9 cellular contexts compared by ENCODE assay signal in the genomic region with DNA sequence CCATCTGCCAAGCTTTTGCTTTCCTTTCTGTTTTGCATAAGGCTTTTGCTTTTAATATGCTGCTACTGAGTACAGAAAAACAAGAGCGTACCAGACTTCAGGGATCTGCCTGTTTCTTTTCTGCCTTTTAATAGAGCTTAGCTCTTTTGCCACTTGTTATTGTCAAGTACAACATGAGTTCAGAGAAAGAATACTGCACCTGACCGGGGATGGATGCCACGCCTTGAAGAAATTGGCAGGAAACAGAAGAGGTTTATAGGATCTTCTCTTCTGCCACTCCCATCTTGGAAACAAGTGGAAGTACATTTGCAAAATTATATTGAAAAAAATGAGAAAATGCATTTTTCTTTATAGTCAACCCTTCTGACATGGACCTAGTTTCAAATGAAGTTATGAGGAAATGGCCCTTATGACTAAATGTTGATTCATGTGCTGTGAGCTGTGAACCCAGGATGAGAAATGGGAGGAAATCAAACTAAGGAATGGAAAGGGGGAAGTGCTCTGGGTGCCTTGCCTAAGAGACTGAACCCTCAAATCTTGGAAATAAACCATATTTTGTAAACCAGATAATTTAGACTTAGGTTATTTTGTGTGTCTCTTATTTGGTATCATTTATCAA. TPM values are rescaled to one million over a fixed set of nuclear protein-coding genes. Genes with fewer than 3 reads are reported as not detected.
DNase-seq lines count a peak whose midpoint lies in the region; ATAC-seq lines count a peak whose summit lies in the region.
"Had no signal": no experiment of that assay in that cellular context is flagged by ENCODE, and none has a peak within 500 bp of the region (broad histone marks: within the 10 kb centered on the region; RNA-seq: fewer than 3 reads in every experiment).

No MANE protein-coding gene starts in this region.

- no peak overlapping the region for H3K27ac ChIP-seq in substantia nigra (ENCODE audit: low read depth, low read length, poor library complexity, severe bottlenecking)
- H3K27ac ChIP-seq: neutrophil had no signal

- H3K27ac Mint-ChIP-seq in dendritic cell treated with granulocyte-macrophage colony-stimulating factor and Interleukin-4, amounts not matched to agents 40 ng/mL and 50 ng/mL, for 4 days: peak overlapping the region; percentile 78

- H3K27me3 Mint-ChIP-seq in dendritic cell treated with granulocyte-macrophage colony-stimulating factor and Interleukin-4, amounts not matched to agents 40 ng/mL and 50 ng/mL, for 4 days: no peaks in the 10 kb centered on the region
- peaks cover 39% of the 10 kb centered on the region for H3K27me3 Mint-ChIP-seq in activated T-cell treated with anti-CD3 and anti-CD28 coated beads, Interleukin-2, amount 50 U/mL, for 4 hours (ENCODE audit: low read depth)

- H3K4me1 Mint-ChIP-seq in dendritic cell treated with granulocyte-macrophage colony-stimulating factor and Interleukin-4, amounts not matched to agents 40 ng/mL and 50 ng/mL, for 4 days (ENCODE audit: low read depth): peaks cover 79% of the 10 kb centered on the region
- H3K4me1 Mint-ChIP-seq in activated T-cell treated with anti-CD3 and anti-CD28 coated beads, Interleukin-2, amount 50 U/mL, for 4 hours (ENCODE audit: low read depth): peaks cover 13% of the 10 kb centered on the region

- DNase-seq in EL (peak; percentile 83), NCI-H526 treated with DMSO at 0.1 percent for 48 hours (lab: John Stamatoyannopoulos, UW) (peak; percentile 14), renal cortical epithelial cell (ENCODE audit: low read depth) (peak; percentile 88), substantia nigra (lab: John Stamatoyannopoulos, UW) (no peak)
- DNase-seq in stimulated activated CD4-positive, alpha-beta T cell treated with anti-CD3 and anti-CD28 coated beads, Interleukin-2, amount 100 ng/mL, for 24 hours: no peak
- DNase-seq in activated T-cell treated with anti-CD3 and anti-CD28 coated beads, Interleukin-2, amount 50 U/mL, for 4 hours: no peak
- no peak for DNase-seq in activated CD4-positive, alpha-beta T cell treated with anti-CD3 and anti-CD28 coated beads for 1 hour

- H3K4me3 Mint-ChIP-seq in dendritic cell treated with granulocyte-macrophage colony-stimulating factor and Interleukin-4, amounts not matched to agents 40 ng/mL and 50 ng/mL, for 4 days: no peak overlapping the region
- H3K4me3 Mint-ChIP-seq in activated T-cell treated with anti-CD3 and anti-CD28 coated beads, Interleukin-2, amount 50 U/mL, for 4 hours: no peak overlapping the region

- peaks cover 13% of the 10 kb centered on the region for H3K36me3 Mint-ChIP-seq in dendritic cell treated with granulocyte-macrophage colony-stimulating factor and Interleukin-4, amounts not matched to agents 40 ng/mL and 50 ng/mL, for 4 days (ENCODE audit: low read depth)
- no peaks in the 10 kb centered on the region for H3K36me3 Mint-ChIP-seq in activated T-cell treated with anti-CD3 and anti-CD28 coated beads, Interleukin-2, amount 50 U/mL, for 4 hours (ENCODE audit: insufficient read depth)

- H3K9me3 Mint-ChIP-seq in dendritic cell treated with granulocyte-macrophage colony-stimulating factor and Interleukin-4, amounts not matched to agents 40 ng/mL and 50 ng/mL, for 4 days: no peaks in the 10 kb centered on the region
- H3K9me3 Mint-ChIP-seq in activated T-cell treated with anti-CD3 and anti-CD28 coated beads, Interleukin-2, amount 50 U/mL, for 4 hours: no peaks in the 10 kb centered on the region

- ATAC-seq in activated T-cell treated with anti-CD3 and anti-CD28 coated beads, Interleukin-2, amount 50 U/mL, for 4 hours: no peak

- intact Hi-C loops in dendritic cell treated with granulocyte-macrophage colony-stimulating factor and Interleukin-4, amounts not matched to agents 40 ng/mL and 50 ng/mL, for 4 days (cut with micrococcal nuclease): loop anchor here (10.0 kb wide), 1 partner anchor 577 kb away; no protein-coding TSS in a partner anchor

RNA-seq across cellular contexts. Expression of gene FCHO2, which starts 3.9 kb away (rescaled TPM):
- 21.2 and 23.2 TPM in 2 replicates for total RNA-seq in renal cortical epithelial cell
- under 1 TPM; 0.47 to 0.52 (median 0.51) TPM for total RNA-seq in activated T-cell treated with anti-CD3 and anti-CD28 coated beads, Interleukin-2, amount 50 U/mL, for 4 hours

Comparison
In these comparisons a context has a peak if more than half of its experiments do, and no peak if none do; other contexts are left out.
1. DNase-seq: peak in EL (single experiment), NCI-H526 treated with DMSO at 0.1 percent for 48 hours (single experiment) and renal cortical epithelial cell (single experiment); none in stimulated activated CD4-positive, alpha-beta T cell treated with anti-CD3 and anti-CD28 coated beads, Interleukin-2, amount 100 ng/mL, for 24 hours (0 of 2), activated T-cell treated with anti-CD3 and anti-CD28 coated beads, Interleukin-2, amount 50 U/mL, for 4 hours (single experiment), substantia nigra (0 of 49) and activated CD4-positive, alpha-beta T cell treated with anti-CD3 and anti-CD28 coated beads for 1 hour (single experiment).
2. RNA of gene FCHO2, which starts 3.9 kb away (total RNA-seq): 21.2 to 23.2 TPM in renal cortical epithelial cell; 0.47 to 0.52 TPM in activated T-cell treated with anti-CD3 and anti-CD28 coated beads, Interleukin-2, amount 50 U/mL, for 4 hours; every median in the first group is over 10 times any median in the second.